ENCODE assay signal across 9 cellular contexts in the genomic region with DNA sequence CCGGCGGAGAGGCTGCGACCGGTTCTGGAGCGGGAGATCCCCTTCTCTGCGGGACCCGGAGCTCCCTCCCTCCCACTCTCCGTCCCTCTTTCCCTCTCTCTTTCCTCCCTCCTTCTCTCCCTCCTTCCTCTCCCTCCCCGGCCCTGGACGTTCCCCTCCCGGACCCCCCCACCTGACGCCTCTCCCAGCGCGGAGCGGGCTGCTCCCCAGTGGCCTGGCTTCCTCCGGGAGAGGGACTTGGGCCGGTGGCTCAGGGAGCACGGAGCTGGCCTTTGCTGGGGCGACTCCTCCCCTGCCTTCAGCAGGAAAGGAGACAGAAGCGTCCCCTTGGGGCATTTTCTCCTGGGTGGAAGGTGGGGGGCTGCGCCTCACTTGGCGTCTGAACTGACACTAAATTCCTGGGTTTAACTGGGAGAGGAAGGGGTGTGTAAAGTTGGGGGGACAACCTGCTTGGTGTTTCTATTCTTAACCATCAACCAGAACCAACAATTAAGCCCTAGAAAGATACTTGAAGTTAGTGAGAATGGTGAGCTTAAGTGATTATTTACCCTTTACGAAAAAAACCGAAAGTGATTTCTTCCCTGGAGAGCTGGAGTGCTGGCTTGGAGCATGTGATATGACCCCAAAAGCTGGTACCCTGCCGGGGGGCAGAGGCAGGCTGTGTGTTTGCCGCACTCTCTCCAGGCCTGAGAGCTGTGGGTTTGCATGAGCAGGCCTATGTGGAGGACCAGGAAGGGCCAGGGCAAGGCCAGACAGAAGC.
DNase-seq lines count a peak whose midpoint lies in the region; ATAC-seq, FAIRE-seq and TF ChIP-seq lines count a peak whose summit lies in the region.
"Had no signal": no experiment of that assay in that cellular context is flagged by ENCODE, and none has a peak within 500 bp of the region (broad histone marks: within the 10 kb centered on the region; RNA-seq: fewer than 3 reads in every experiment).

No MANE protein-coding gene starts in this region.

- CTCF ChIA-PET in RWPE1 (lab: Yijun Ruan, JAX) = interaction anchor here (1.3 kb wide), 1 partner anchor 32 kb away, joined by 8 read pairs; no protein-coding TSS in a partner anchor

- POLR2A ChIA-PET in RWPE1 (lab: Yijun Ruan, JAX; ENCODE audit: low non-redundant PET) = interaction anchor here (0.6 kb wide), 1 partner anchor 11 kb away, joined by 3 read pairs; no protein-coding TSS in a partner anchor

- TF ChIP-seq CTCF in GM12865 (IDR thresholded peaks at IDR 0.05; ENCODE audit: insufficient read depth, low read depth, low read length, missing control alignments) = no peak
- no peak for TF ChIP-seq CTCF in RWPE1 (conservative IDR thresholded peaks at IDR 0.05; ENCODE audit: low read depth)
- no peak for TF ChIP-seq CTCF in foreskin fibroblast (IDR thresholded peaks at IDR 0.05; ENCODE audit: low read depth, low read length)

- H3K4me3 ChIP-seq in GM12865 (ENCODE audit: low read depth, low read length) = peak overlapping the region; percentile 15; the same call in 1 of the 2 replicates
- H3K4me3 ChIP-seq in foreskin fibroblast (ENCODE audit: low read depth in 1 of 2, low read length in 2 of 2) = peak overlapping the region; percentile 48 to 61

- FAIRE-seq in HTR-8/SVneo (lab: Jason Lieb, UNC) = no peak
- FAIRE-seq: frontal cortex had no signal

- DNase-seq in GM12865 (ENCODE audit: low read depth) = no peak
- no peak for DNase-seq in RWPE1 (ENCODE audit: low spot score)
- peak in 1 of 2 donors; percentile 33 for DNase-seq in foreskin fibroblast
- peak; percentile 46 for DNase-seq in retina
- no peak for DNase-seq in activated gamma-delta T cell (lab: John Stamatoyannopoulos, UW)
- DNase-seq in HTR-8/SVneo (ENCODE audit: insufficient read length, low spot score) = no peak
- DNase-seq in NCI-H187 treated with DMSO at 0.1 percent for 48 hours (lab: John Stamatoyannopoulos, UW) = no peak

- ATAC-seq in HG03135 (IDR thresholded peaks at IDR 0.05; ENCODE audit: unreplicated experiment) = no peak

- peak overlapping the region; percentile 78 for H3K27ac ChIP-seq in RWPE1
